ENCODE assay signal across 2 cellular contexts in the genomic region with DNA sequence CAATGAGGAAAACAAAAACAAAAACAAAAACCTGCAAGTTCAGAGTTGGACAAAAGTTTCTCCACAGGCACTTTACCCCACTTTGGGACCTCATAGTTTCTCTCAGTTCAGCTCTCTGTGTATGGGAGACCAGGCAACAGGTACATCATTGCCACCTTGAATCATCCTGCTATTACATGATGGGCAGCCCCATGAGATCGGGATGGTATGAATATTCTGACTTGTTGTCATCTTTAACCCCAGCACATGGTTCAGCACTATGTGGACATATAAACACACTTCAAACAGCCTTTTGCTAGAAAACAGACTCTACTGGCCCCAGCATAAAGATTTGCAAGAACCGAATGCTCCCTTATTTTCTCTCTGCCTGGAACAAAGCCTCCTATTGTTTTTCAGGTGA.
TF ChIP-seq lines count a peak whose summit lies in the region.

No MANE protein-coding gene starts in this region.

TF ChIP-seq in HEK293, 187 proteins besides CTCF, POLR2A, EP300 and RAD21 (continued from another document):
- TF ChIP-seq ZNF596 (tag by site-specific recombination; IDR thresholded peaks at IDR 0.05) (no peak), ZNF155 (tag by site-specific recombination; IDR thresholded peaks at IDR 0.05) (no peak)
TF ChIP-seq in HEK293: peak in this region for 1.

TF ChIP-seq in WTC11, 78 proteins besides CTCF, POLR2A, EP300 and RAD21 (continued from another document):
- TF ChIP-seq ARID4B (CRISPR knock-in tag; IDR thresholded peaks at IDR 0.05; ENCODE audit: borderline replicate concordance), result no peak
- TF ChIP-seq, protein P1, sequence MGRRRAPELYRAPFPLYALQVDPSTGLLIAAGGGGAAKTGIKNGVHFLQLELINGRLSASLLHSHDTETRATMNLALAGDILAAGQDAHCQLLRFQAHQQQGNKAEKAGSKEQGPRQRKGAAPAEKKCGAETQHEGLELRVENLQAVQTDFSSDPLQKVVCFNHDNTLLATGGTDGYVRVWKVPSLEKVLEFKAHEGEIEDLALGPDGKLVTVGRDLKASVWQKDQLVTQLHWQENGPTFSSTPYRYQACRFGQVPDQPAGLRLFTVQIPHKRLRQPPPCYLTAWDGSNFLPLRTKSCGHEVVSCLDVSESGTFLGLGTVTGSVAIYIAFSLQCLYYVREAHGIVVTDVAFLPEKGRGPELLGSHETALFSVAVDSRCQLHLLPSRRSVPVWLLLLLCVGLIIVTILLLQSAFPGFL (CRISPR knock-in tag; IDR thresholded peaks at IDR 0.05; ENCODE audit: borderline replicate concordance), result no peak
- no peak for TF ChIP-seq MXD4 (CRISPR knock-in tag; IDR thresholded peaks at IDR 0.05; ENCODE audit: borderline replicate concordance)
- no peak for TF ChIP-seq CDX4 (CRISPR knock-in tag; IDR thresholded peaks at IDR 0.05; ENCODE audit: borderline replicate concordance)
- TF ChIP-seq MYBL2 (CRISPR knock-in tag; IDR thresholded peaks at IDR 0.05), result no peak
- TF ChIP-seq, protein P2, sequence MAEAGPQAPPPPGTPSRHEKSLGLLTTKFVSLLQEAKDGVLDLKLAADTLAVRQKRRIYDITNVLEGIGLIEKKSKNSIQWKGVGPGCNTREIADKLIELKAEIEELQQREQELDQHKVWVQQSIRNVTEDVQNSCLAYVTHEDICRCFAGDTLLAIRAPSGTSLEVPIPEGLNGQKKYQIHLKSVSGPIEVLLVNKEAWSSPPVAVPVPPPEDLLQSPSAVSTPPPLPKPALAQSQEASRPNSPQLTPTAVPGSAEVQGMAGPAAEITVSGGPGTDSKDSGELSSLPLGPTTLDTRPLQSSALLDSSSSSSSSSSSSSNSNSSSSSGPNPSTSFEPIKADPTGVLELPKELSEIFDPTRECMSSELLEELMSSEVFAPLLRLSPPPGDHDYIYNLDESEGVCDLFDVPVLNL (CRISPR knock-in tag; IDR thresholded peaks at IDR 0.05; ENCODE audit: borderline replicate concordance, low read depth), result no peak
- TF ChIP-seq FOXP1 (CRISPR knock-in tag; IDR thresholded peaks at IDR 0.05; ENCODE audit: borderline replicate concordance), result no peak
- TF ChIP-seq ZNF138 (CRISPR knock-in tag; conservative IDR thresholded peaks at IDR 0.05), result no peak
- TF ChIP-seq ATF6 (CRISPR knock-in tag; IDR thresholded peaks at IDR 0.05), result no peak
- no peak for TF ChIP-seq NFYB (CRISPR knock-in tag; conservative IDR thresholded peaks at IDR 0.05; ENCODE audit: low read depth)
- TF ChIP-seq USF1 (CRISPR knock-in tag; IDR thresholded peaks at IDR 0.05), result no peak
- TF ChIP-seq, protein P3, sequence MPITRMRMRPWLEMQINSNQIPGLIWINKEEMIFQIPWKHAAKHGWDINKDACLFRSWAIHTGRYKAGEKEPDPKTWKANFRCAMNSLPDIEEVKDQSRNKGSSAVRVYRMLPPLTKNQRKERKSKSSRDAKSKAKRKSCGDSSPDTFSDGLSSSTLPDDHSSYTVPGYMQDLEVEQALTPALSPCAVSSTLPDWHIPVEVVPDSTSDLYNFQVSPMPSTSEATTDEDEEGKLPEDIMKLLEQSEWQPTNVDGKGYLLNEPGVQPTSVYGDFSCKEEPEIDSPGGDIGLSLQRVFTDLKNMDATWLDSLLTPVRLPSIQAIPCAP (CRISPR knock-in tag; IDR thresholded peaks at IDR 0.05), result no peak
- no peak for TF ChIP-seq JUN (CRISPR knock-in tag; IDR thresholded peaks at IDR 0.05)
